ENCODE assay signal across 8 cellular contexts in genomic region chr17:81832608-81833159, GRCh38. TPM values are rescaled to one million over a fixed set of nuclear protein-coding genes. Genes with fewer than 3 reads are reported as not detected.
DNase-seq lines count a peak whose midpoint lies in the region; ATAC-seq, FAIRE-seq and TF ChIP-seq lines count a peak whose summit lies in the region.

No MANE protein-coding gene starts in this region.

- H3K36me3 Mint-ChIP-seq in activated naive CD8-positive, alpha-beta T cell treated with anti-CD3 and anti-CD28 coated beads, Interleukin-2, amount 10 ng/mL, durations not matched to agents 7 days and 5 days, result peaks cover 2% of the 10 kb centered on the region

- peaks cover 21% of the 10 kb centered on the region for H3K4me1 Mint-ChIP-seq in activated naive CD8-positive, alpha-beta T cell treated with anti-CD3 and anti-CD28 coated beads, Interleukin-2, amount 10 ng/mL, durations not matched to agents 7 days and 5 days

- POLR2A ChIA-PET in activated naive CD8-positive, alpha-beta T cell treated with anti-CD3 and anti-CD28 coated beads, Interleukin-2, amount 10 ng/mL, durations not matched to agents 7 days and 5 days (lab: Charles Lee), result interaction anchor here (0.7 to 2.2 kb wide), 13 partner anchors 9 to 130 kb away, joined by 3 to 7 read pairs (median 3); partner anchors contain the start of genes ARHGDIA, MRPL12 and SLC25A10

- no peaks in the 10 kb centered on the region for H3K9me3 ChIP-seq in small intestine (ENCODE audit: control insufficient read depth, low read depth)

- H3K4me1 ChIP-seq in small intestine (ENCODE audit: control insufficient read depth in 2 of 2, insufficient read depth in 1 of 2, low read depth in 1 of 2, low read length in 1 of 2), result peaks cover 0 to 4% of the 10 kb centered on the region in 2 donors

- peak overlapping the region; percentile 97 for H3K27ac Mint-ChIP-seq in activated naive CD8-positive, alpha-beta T cell treated with anti-CD3 and anti-CD28 coated beads, Interleukin-2, amount 10 ng/mL, durations not matched to agents 7 days and 5 days

- 0% methylated on average over 37 to 65 of the region's 65 CpGs for WGBS in small intestine, 3 donors

- H3K4me3 Mint-ChIP-seq in activated naive CD8-positive, alpha-beta T cell treated with anti-CD3 and anti-CD28 coated beads, Interleukin-2, amount 10 ng/mL, durations not matched to agents 7 days and 5 days, result peak overlapping the region; percentile 98

- FAIRE-seq in small intestine (lab: Jason Lieb, UNC), result no peak

- H3K9me3 Mint-ChIP-seq in activated naive CD8-positive, alpha-beta T cell treated with anti-CD3 and anti-CD28 coated beads, Interleukin-2, amount 10 ng/mL, durations not matched to agents 7 days and 5 days, result no peaks in the 10 kb centered on the region

- no peaks in the 10 kb centered on the region for H3K27me3 Mint-ChIP-seq in activated naive CD8-positive, alpha-beta T cell treated with anti-CD3 and anti-CD28 coated beads, Interleukin-2, amount 10 ng/mL, durations not matched to agents 7 days and 5 days

- no peak for TF ChIP-seq CTCF in GM06990 (IDR thresholded peaks at IDR 0.05; ENCODE audit: insufficient read depth, low read length, poor library complexity, severe bottlenecking)

- DNase-seq in GM06990 (ENCODE audit: extremely low read depth, insufficient read length) (no peak), H7 (no peak), NCI-H69 (lab: John Stamatoyannopoulos, UW) (peak; percentile 77), small intestine (no peak), OCI-M2 (lab: John Stamatoyannopoulos, UW; ENCODE audit: unreplicated experiment) (no peak)
- no peak for DNase-seq in activated naive CD8-positive, alpha-beta T cell treated with anti-CD3 and anti-CD28 coated beads, Interleukin-2, amount 10 ng/mL, durations not matched to agents 7 days and 5 days
- DNase-seq in effector CD8-positive, alpha-beta T cell (lab: John Stamatoyannopoulos, UW), result no peak

- H3K36me3 ChIP-seq in GM06990 (ENCODE audit: control insufficient read depth, insufficient read depth, low read length) (no peaks in the 10 kb centered on the region; the same call in 1 of the 2 replicates), H7 (replicated peaks; ENCODE audit: control insufficient read depth, insufficient read depth, low read length) (no peaks in the 10 kb centered on the region), small intestine (ENCODE audit: control insufficient read depth in 2 of 2, insufficient read depth in 2 of 2, low read length in 2 of 2) (no peaks in the 10 kb centered on the region)

- H3K4me3 ChIP-seq in GM06990 (replicated peaks; ENCODE audit: low read depth, low read length) (peak overlapping the region; percentile 79), H7 (ENCODE audit: insufficient read depth, low read depth, low read length) (peak overlapping the region; percentile 86), iPS-11a (ENCODE audit: low read depth, low read length) (peak overlapping the region; percentile 72), small intestine (ENCODE audit: low read depth in 1 of 2, low read length in 2 of 2) (peak overlapping the region; percentile 52 to 61)

- ATAC-seq in activated naive CD8-positive, alpha-beta T cell treated with anti-CD3 and anti-CD28 coated beads, Interleukin-2, amount 10 ng/mL, durations not matched to agents 7 days and 5 days (ENCODE audit: low read depth), result peak; percentile 34

- peak overlapping the region; percentile 77 to 88 for H3K27ac ChIP-seq in small intestine (ENCODE audit: low read depth in 1 of 2, low read length in 1 of 2)

- H3K27me3 ChIP-seq in GM06990 (replicated peaks; ENCODE audit: control insufficient read depth, insufficient read depth, low read length) (no peaks in the 10 kb centered on the region), H7 (ENCODE audit: control insufficient read depth, insufficient read depth, low read length) (no peaks in the 10 kb centered on the region), small intestine (ENCODE audit: control insufficient read depth in 2 of 2, insufficient read depth in 2 of 2, low read length in 2 of 2) (no peaks in the 10 kb centered on the region)

RNA-seq across cellular contexts. Expression of gene MCRIP1, which starts 0.4 kb away (rescaled TPM):
- 180 and 204 TPM in 2 replicates for total RNA-seq in H7 (2014; rRNA removed; shearing (Covaris generic))
- 10 to 100 TPM; 56.5 to 58.3 TPM for total RNA-seq in activated naive CD8-positive, alpha-beta T cell treated with anti-CD3 and anti-CD28 coated beads, Interleukin-2, amount 10 ng/mL, durations not matched to agents 7 days and 5 days
- 10 to 100 TPM; 19.5 to 87.6 (median 45.9) TPM for polyA plus RNA-seq in small intestine

RNA-seq across cellular contexts. Expression of gene PPP1R27, which starts 2.2 kb away (rescaled TPM):
- total RNA-seq in H7 (2014; rRNA removed; shearing (Covaris generic)), result not detected in 2 replicates
- not detected for total RNA-seq in activated naive CD8-positive, alpha-beta T cell treated with anti-CD3 and anti-CD28 coated beads, Interleukin-2, amount 10 ng/mL, durations not matched to agents 7 days and 5 days
- 1 to 10 TPM in 1 of 3 donors, under 1 TPM in 1, not detected in 1; 0.49 to 2.5 TPM for polyA plus RNA-seq in small intestine

RNA-seq across cellular contexts. Expression of gene P4HB, which starts 27.7 kb away (rescaled TPM):
- total RNA-seq in H7 (2014; rRNA removed; shearing (Covaris generic)), result 421 and 528 TPM in 2 replicates
- total RNA-seq in activated naive CD8-positive, alpha-beta T cell treated with anti-CD3 and anti-CD28 coated beads, Interleukin-2, amount 10 ng/mL, durations not matched to agents 7 days and 5 days, result 100 to 1,000 TPM; 319 to 347 TPM
- 1,000 to 10,000 TPM; 1,002 to 1,191 (median 1,009) TPM for polyA plus RNA-seq in small intestine

RNA-seq across cellular contexts. Expression of gene GCGR, which starts 28.7 kb away (rescaled TPM):
- 0.07 and 0.11 TPM in 2 replicates for total RNA-seq in H7 (2014; rRNA removed; shearing (Covaris generic))
- not detected for total RNA-seq in activated naive CD8-positive, alpha-beta T cell treated with anti-CD3 and anti-CD28 coated beads, Interleukin-2, amount 10 ng/mL, durations not matched to agents 7 days and 5 days
- 1 to 10 TPM; 1.2 to 2.2 (median 2.2) TPM for polyA plus RNA-seq in small intestine

RNA-seq across cellular contexts. Expression of gene ARHGDIA, which starts 38.5 kb away (rescaled TPM):
- total RNA-seq in H7 (2014; rRNA removed; shearing (Covaris generic)), result 127 and 158 TPM in 2 replicates
- total RNA-seq in activated naive CD8-positive, alpha-beta T cell treated with anti-CD3 and anti-CD28 coated beads, Interleukin-2, amount 10 ng/mL, durations not matched to agents 7 days and 5 days, result 100 to 1,000 TPM; 538 to 539 TPM
- polyA plus RNA-seq in small intestine, result 100 to 1,000 TPM; 310 to 411 (median 372) TPM
